ENCODE assay signal across 8 cellular contexts in the genomic region with DNA sequence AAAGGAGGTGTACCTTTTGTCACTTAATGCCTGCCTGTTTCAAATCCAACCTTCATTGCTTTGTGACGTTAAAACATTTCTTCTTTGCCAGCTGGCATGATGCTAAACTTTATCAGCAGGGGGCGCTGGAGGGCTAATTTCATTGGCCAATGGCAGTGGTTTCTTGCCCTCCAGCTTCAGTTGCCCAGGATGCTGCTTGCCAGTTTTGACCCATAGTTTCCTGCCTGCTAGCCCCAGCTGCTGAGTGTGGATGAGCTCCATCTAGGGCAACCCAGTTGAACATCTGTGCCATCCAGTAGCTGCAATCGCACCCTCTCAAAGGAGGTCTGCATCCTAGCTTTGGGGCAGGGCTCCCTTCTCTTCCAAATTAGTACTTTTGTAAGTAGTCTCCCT. TPM values are rescaled to one million over a fixed set of nuclear protein-coding genes. Genes with fewer than 3 reads are reported as not detected.
DNase-seq lines count a peak whose midpoint lies in the region; ATAC-seq and TF ChIP-seq lines count a peak whose summit lies in the region.

No MANE protein-coding gene starts in this region.

- 12 to 36% methylated on average over 2 to 3 of the region's 3 CpGs for WGBS in gastroesophageal sphincter (ENCODE audit: low coverage in 1 of 2), 2 donors
- 29% methylated on average over 3 of the region's 3 CpGs; no CpG with 5 or more reads in 1 of the 2 donors for WGBS in transverse colon (ENCODE audit: low coverage in 1 of 2), 2 donors

- H3K4me3 ChIP-seq in gastroesophageal sphincter = no peak overlapping the region
- no peak overlapping the region for H3K4me3 ChIP-seq in parathyroid adenoma (ENCODE audit: low read depth, low read length)
- H3K4me3 ChIP-seq in transverse colon = no peak overlapping the region

- TF ChIP-seq CTCF in GM12873 (IDR thresholded peaks at IDR 0.05; ENCODE audit: insufficient read depth, low read depth, low read length, missing control alignments) (peak; percentile 80), gastroesophageal sphincter (IDR thresholded peaks at IDR 0.05) (peak; percentile 73 to 85 (median 84)), parathyroid adenoma (IDR thresholded peaks at IDR 0.05) (peak; percentile 86), transverse colon (IDR thresholded peaks at IDR 0.05) (peak; percentile 75 to 80 (median 78))

- H3K4me1 ChIP-seq in gastroesophageal sphincter (peaks cover 0 to 17% (median 4%) of the 10 kb centered on the region in 3 donors), parathyroid adenoma (peaks cover 2% of the 10 kb centered on the region), transverse colon (peaks cover 0 to 40% (median 23%) of the 10 kb centered on the region in 4 donors)

- ATAC-seq in gastroesophageal sphincter = peak; percentile 69
- ATAC-seq in HG02623 (IDR thresholded peaks at IDR 0.05; ENCODE audit: unreplicated experiment) = no peak

- TF ChIP-seq POLR2A in gastroesophageal sphincter (IDR thresholded peaks at IDR 0.05) = no peak
- TF ChIP-seq POLR2A in transverse colon (IDR thresholded peaks at IDR 0.05) = no peak

- H3K9me3 ChIP-seq in gastroesophageal sphincter (no peaks in the 10 kb centered on the region), parathyroid adenoma (ENCODE audit: control insufficient read depth, low read length) (no peaks in the 10 kb centered on the region), transverse colon (no peaks in the 10 kb centered on the region)

- H3K27ac ChIP-seq in gastroesophageal sphincter (no peak overlapping the region), parathyroid adenoma (no peak overlapping the region), transverse colon (no peak overlapping the region)

- no peaks in the 10 kb centered on the region for H3K27me3 ChIP-seq in gastroesophageal sphincter
- H3K27me3 ChIP-seq in parathyroid adenoma (ENCODE audit: control insufficient read depth, insufficient read depth, low read length) = no peaks in the 10 kb centered on the region
- no peaks in the 10 kb centered on the region for H3K27me3 ChIP-seq in transverse colon

- H3K9ac ChIP-seq in parathyroid adenoma = no peak overlapping the region

- DNase-seq in RKO (ENCODE audit: low spot score) (peak; percentile 56), transverse colon (peak; percentile 84)
- DNase-seq in activated T-helper 1 cell treated with anti-CD3 and anti-CD28 coated beads, Interleukin-2, amount 50 U/mL, for 16 hours (ENCODE audit: low read depth in 1 of 2, low spot score in 1 of 2) = peak; percentile 40 to 47

- peak overlapping the region; percentile 67 for H2AFZ ChIP-seq in parathyroid adenoma

- no peak overlapping the region for H3K4me2 ChIP-seq in parathyroid adenoma (ENCODE audit: low read length)

- TF ChIP-seq RAD21 in Ishikawa (IDR thresholded peaks at IDR 0.05; ENCODE audit: low read depth) = peak; percentile 82

- in situ Hi-C loops in transverse colon (cut with MboI; ENCODE audit: low pct_ligation_motif_present in 1 of 4, low pct_unique_long_range_greater_than_20kb in 1 of 4, low sequenced_read_pairs in 3 of 4) = loop anchor here in 1 of 4 donors (10.0 kb wide), 1 partner anchor 47 kb away; no protein-coding TSS in a partner anchor

- H3K79me2 ChIP-seq in parathyroid adenoma = no peaks in the 10 kb centered on the region

- TF ChIP-seq EP300 in Ishikawa (IDR thresholded peaks at IDR 0.05; ENCODE audit: borderline replicate concordance) (no peak), gastroesophageal sphincter (IDR thresholded peaks at IDR 0.05) (no peak), transverse colon (IDR thresholded peaks at IDR 0.05; ENCODE audit: low read depth) (no peak)

- intact Hi-C loops in transverse colon (cut with DNase I; ENCODE audit: low total_unique reads) = no loop called here

- H3K36me3 ChIP-seq in gastroesophageal sphincter (no peaks in the 10 kb centered on the region), parathyroid adenoma (ENCODE audit: control insufficient read depth, insufficient read depth, low read length) (no peaks in the 10 kb centered on the region), transverse colon (no peaks in the 10 kb centered on the region)

TF ChIP-seq in Ishikawa, 13 proteins besides CTCF, POLR2A, EP300 and RAD21:
- TF ChIP-seq TEAD4 (IDR thresholded peaks at IDR 0.05) (no peak), TCF12 (IDR thresholded peaks at IDR 0.05; ENCODE audit: low read depth) (no peak), CEBPB (IDR thresholded peaks at IDR 0.05) (no peak), MAX (IDR thresholded peaks at IDR 0.05) (no peak), NFIC (IDR thresholded peaks at IDR 0.05) (peak; percentile 30; the same call in 1 of the 2 replicates)

RNA-seq across cellular contexts. Expression of gene ACKR2, which starts 22.1 kb away (rescaled TPM):
- total RNA-seq in gastroesophageal sphincter (1 to 10 TPM; 5.9 to 9.3 (median 7.4) TPM), transverse colon (1 to 10 TPM; 1.4 to 9.2 (median 5.2) TPM)

RNA-seq across cellular contexts. Expression of gene HIGD1A, which starts 27.0 kb away (rescaled TPM):
- total RNA-seq in gastroesophageal sphincter (100 to 1,000 TPM; 173 to 657 (median 393) TPM), transverse colon (100 to 1,000 TPM in 3 of 4 donors, 10 to 100 TPM in 1; 41.4 to 518 (median 379) TPM)

RNA-seq across cellular contexts. Expression of gene CYP8B1, which starts 44.4 kb away (rescaled TPM):
- total RNA-seq in gastroesophageal sphincter (not detected), transverse colon (not detected)

RNA-seq across cellular contexts. Expression of gene CCDC13, which starts 58.3 kb away (rescaled TPM):
- total RNA-seq in gastroesophageal sphincter (1 to 10 TPM; 2.8 to 7.4 (median 5.6) TPM), transverse colon (10 to 100 TPM in 2 of 4 donors, 1 to 10 TPM in 1, under 1 TPM in 1; 0.27 to 33.3 (median 13.6) TPM)
